8 cellular contexts compared by ENCODE assay signal in genomic region chr17:38925263-38925995, GRCh38.
DNase-seq lines count a peak whose midpoint lies in the region; ATAC-seq and TF ChIP-seq lines count a peak whose summit lies in the region.

TSS of gene LASP1NB (plus strand) at chr17:38925614.

- TF ChIP-seq CTCF in AG04449 (IDR thresholded peaks at IDR 0.05; ENCODE audit: insufficient read depth, low read length, missing control alignments) (no peak), dorsolateral prefrontal cortex (IDR thresholded peaks at IDR 0.05 in 54 of 56, conservative IDR thresholded peaks at IDR 0.05 in 2 of 56; ENCODE audit: low read depth in 1 of 56, partially characterized antibody in 56 of 56) (peak in 18 of 56 donors; percentile 4 to 37 (median 20))

- no peaks in the 10 kb centered on the region for H3K27me3 ChIP-seq in SJCRH30
- H3K27me3 ChIP-seq in dorsolateral prefrontal cortex = no peaks in the 10 kb centered on the region

- H3K4me3 ChIP-seq in AG04449 (ENCODE audit: low read depth, low read length) = peak within 1 kb of the TSS; percentile 26; the same call in 1 of the 2 replicates
- peak within 1 kb of the TSS; percentile 47 for H3K4me3 ChIP-seq in SJCRH30
- peak within 1 kb of the TSS; percentile 27 to 83 (median 64) for H3K4me3 ChIP-seq in dorsolateral prefrontal cortex

- ATAC-seq in natural killer cell treated with Interleukin-12 subunit alpha and Interleukin-12 subunit beta and Interleukin-15 and Interleukin-18, amount 100 ng/mL, for 72 hours = no peak

- POLR2A ChIA-PET in AG04449 (lab: Yijun Ruan, JAX) = interaction anchor here (1.3 to 2.6 kb wide), 2 partner anchors 71 to 228 kb away, joined by 3 to 9 read pairs; no protein-coding TSS in a partner anchor

- H3K9me3 ChIP-seq in SJCRH30 (replicated peaks) = no peaks in the 10 kb centered on the region

- H3K4me3 Mint-ChIP-seq in natural killer cell treated with Interleukin-12 subunit alpha and Interleukin-12 subunit beta and Interleukin-15 and Interleukin-18, amount 100 ng/mL, for 72 hours = peak within 1 kb of the TSS; percentile 69

- H3K4me1 Mint-ChIP-seq in natural killer cell treated with Interleukin-12 subunit alpha and Interleukin-12 subunit beta and Interleukin-15 and Interleukin-18, amount 100 ng/mL, for 72 hours (ENCODE audit: low read depth in 2 of 2) = peaks cover 39 to 40% of the 10 kb centered on the region in 2 donors

- H3K27ac ChIP-seq in SJCRH30 = no peak within 1 kb of the TSS
- H3K27ac ChIP-seq in dorsolateral prefrontal cortex = peak within 1 kb of the TSS; percentile 70 to 98 (median 91)

- DNase-seq in AG04449 (ENCODE audit: low read depth, low spot score) (no peak), SJCRH30 (peak; percentile 54 to 56), dorsolateral prefrontal cortex (peak; percentile 79 to 96 (median 93)), NCI-H2171 treated with DMSO at 0.1 percent for 48 hours (lab: John Stamatoyannopoulos, UW) (no peak), SKM-1 treated with dmso at 0.1 percent for 144 hours (lab: John Stamatoyannopoulos, UW; ENCODE audit: unreplicated experiment) (no peak), SHP77 (lab: John Stamatoyannopoulos, UW) (no peak), GDM1 (lab: John Stamatoyannopoulos, UW) (no peak)
- DNase-seq in natural killer cell treated with Interleukin-12 subunit alpha and Interleukin-12 subunit beta and Interleukin-15 and Interleukin-18, amount 100 ng/mL, for 72 hours (ENCODE audit: low spot score) = no peak

- intact Hi-C loops in dorsolateral prefrontal cortex (cut with DNase I) = loop anchor here in 1 of 2 donors (1.0 kb wide), 1 partner anchor 57 kb away; no protein-coding TSS in a partner anchor

- CTCF ChIA-PET in AG04449 (lab: Yijun Ruan, JAX) = interaction anchor here (0.8 to 3.3 kb wide), 10 partner anchors 10 to 319 kb away, joined by 3 to 18 read pairs (median 4); no protein-coding TSS in a partner anchor

- peak within 1 kb of the TSS; percentile 68 to 81 for H3K27ac Mint-ChIP-seq in natural killer cell treated with Interleukin-12 subunit alpha and Interleukin-12 subunit beta and Interleukin-15 and Interleukin-18, amount 100 ng/mL, for 72 hours

- H3K9me3 Mint-ChIP-seq in natural killer cell treated with Interleukin-12 subunit alpha and Interleukin-12 subunit beta and Interleukin-15 and Interleukin-18, amount 100 ng/mL, for 72 hours = no peaks in the 10 kb centered on the region

- no peaks in the 10 kb centered on the region for H3K36me3 ChIP-seq in SJCRH30

- no peaks in the 10 kb centered on the region for H3K27me3 Mint-ChIP-seq in natural killer cell treated with Interleukin-12 subunit alpha and Interleukin-12 subunit beta and Interleukin-15 and Interleukin-18, amount 100 ng/mL, for 72 hours

- H3K36me3 Mint-ChIP-seq in natural killer cell treated with Interleukin-12 subunit alpha and Interleukin-12 subunit beta and Interleukin-15 and Interleukin-18, amount 100 ng/mL, for 72 hours = no peaks in the 10 kb centered on the region

- peaks cover 15% of the 10 kb centered on the region for H3K4me1 ChIP-seq in SJCRH30

Comparison
In these comparisons a context has a peak if more than half of its experiments do, and no peak if none do; other contexts are left out.
1. DNase-seq: peak in SJCRH30 (2 of 2) and dorsolateral prefrontal cortex (10 of 10); none in AG04449 (single experiment), natural killer cell treated with Interleukin-12 subunit alpha and Interleukin-12 subunit beta and Interleukin-15 and Interleukin-18, amount 100 ng/mL, for 72 hours (single experiment), NCI-H2171 treated with DMSO at 0.1 percent for 48 hours (single experiment), SKM-1 treated with dmso at 0.1 percent for 144 hours (single experiment), SHP77 (0 of 2) and GDM1 (single experiment).
2. Peak in every context shown above with its lines, with median percentiles within 50 percentile points of each other: H3K4me3 ChIP-seq.